In genomic region chr3:80770106-80771079, GRCh38 we compare ENCODE assay signal across 15 cellular contexts.
A peak's percentile ranks its signal among the peaks of the same experiment; 100 is the strongest.
DNase-seq lines count a peak whose midpoint lies in the region; ATAC-seq, FAIRE-seq and TF ChIP-seq lines count a peak whose summit lies in the region.
"Had no signal": no experiment of that assay in that cellular context is flagged by ENCODE, and none has a peak within 500 bp of the region (broad histone marks: within the 10 kb centered on the region; RNA-seq: fewer than 3 reads in every experiment).

No MANE protein-coding gene starts in this region.

- H3K4me3 Mint-ChIP-seq in endodermal cell, result peak overlapping the region; percentile 69
- peak overlapping the region; percentile 65 for H3K4me3 Mint-ChIP-seq in progenitor cell of endocrine pancreas (ENCODE audit: low read depth)
- no peak overlapping the region for H3K4me3 Mint-ChIP-seq in activated CD8-positive, alpha-beta memory T cell treated with anti-CD3 and anti-CD28 coated beads, Interleukin-2, amount 10 ng/mL, durations not matched to agents 7 days and 5 days

- H3K27ac Mint-ChIP-seq in endodermal cell (peak overlapping the region; percentile 23), progenitor cell of endocrine pancreas (no peak overlapping the region)
- H3K27ac Mint-ChIP-seq in activated CD8-positive, alpha-beta memory T cell treated with anti-CD3 and anti-CD28 coated beads, Interleukin-2, amount 10 ng/mL, durations not matched to agents 7 days and 5 days, result no peak overlapping the region

- peak; percentile 82 for DNase-seq in NCI-H748 (lab: John Stamatoyannopoulos, UW; ENCODE audit: unreplicated experiment)
- no peak for DNase-seq in endodermal cell
- DNase-seq in progenitor cell of endocrine pancreas (ENCODE audit: low spot score, unreplicated experiment), result no peak
- DNase-seq in activated effector memory CD4-positive, alpha-beta T cell treated with Interleukin-2 at 50 U/mL for 16 hours, result no peak
- no peak for DNase-seq in activated CD8-positive, alpha-beta memory T cell treated with anti-CD3 and anti-CD28 coated beads, Interleukin-2, amount 10 ng/mL, durations not matched to agents 7 days and 5 days
- DNase-seq in GM12891 (ENCODE audit: insufficient read length, low spot score), result no peak
- DNase-seq: activated CD4-positive, alpha-beta T cell treated with anti-CD3 and anti-CD28 coated beads, Interleukin-2, amount 50 U/mL, for 48 hours; amygdala; DMS153; nucleus accumbens; substantia nigra had no signal

- no peaks in the 10 kb centered on the region for H3K27me3 Mint-ChIP-seq in endodermal cell (ENCODE audit: insufficient read depth)
- H3K27me3 Mint-ChIP-seq in progenitor cell of endocrine pancreas, result no peaks in the 10 kb centered on the region
- no peaks in the 10 kb centered on the region for H3K27me3 Mint-ChIP-seq in activated CD8-positive, alpha-beta memory T cell treated with anti-CD3 and anti-CD28 coated beads, Interleukin-2, amount 10 ng/mL, durations not matched to agents 7 days and 5 days

- no peak overlapping the region for H3K27ac ChIP-seq in endodermal cell (ENCODE audit: low read depth, low read length)
- H3K27ac ChIP-seq: KMS-11, SK-N-MC had no signal

- CTCF ChIA-PET in activated CD8-positive, alpha-beta memory T cell treated with anti-CD3 and anti-CD28 coated beads, Interleukin-2, amount 10 ng/mL, durations not matched to agents 7 days and 5 days (lab: Charles Lee), result no interaction called here

- peak overlapping the region; percentile 85 for H3K4me3 ChIP-seq in endodermal cell (ENCODE audit: low read length)
- H3K4me3 ChIP-seq: SK-N-MC had no signal

- H3K4me1 Mint-ChIP-seq in endodermal cell (peaks cover 2% of the 10 kb centered on the region), progenitor cell of endocrine pancreas (ENCODE audit: low read depth) (peaks cover 1% of the 10 kb centered on the region)
- H3K4me1 Mint-ChIP-seq in activated CD8-positive, alpha-beta memory T cell treated with anti-CD3 and anti-CD28 coated beads, Interleukin-2, amount 10 ng/mL, durations not matched to agents 7 days and 5 days, result no peaks in the 10 kb centered on the region

- H3K4me1 ChIP-seq in endodermal cell (ENCODE audit: control insufficient read depth, insufficient read depth, low read length), result no peaks in the 10 kb centered on the region

- TF ChIP-seq CTCF in endodermal cell (conservative IDR thresholded peaks at IDR 0.05), result no peak
- no peak for TF ChIP-seq CTCF in progenitor cell of endocrine pancreas (IDR thresholded peaks at IDR 0.05; ENCODE audit: unreplicated experiment)

- no peak for FAIRE-seq in GM12891 (lab: Jason Lieb, UNC)
- FAIRE-seq: keratinocyte had no signal

- TF ChIP-seq POLR2A in GM12891 (IDR thresholded peaks at IDR 0.05; ENCODE audit: low read depth, low read length), result no peak

- H3K9ac ChIP-seq in endodermal cell (ENCODE audit: extremely low read depth, low read length, poor library complexity, severe bottlenecking), result no peak overlapping the region
- H3K9ac ChIP-seq: KMS-11 had no signal

- 53 to 75% methylated on average over 14 to 39 of the region's 61 CpGs for WGBS in endodermal cell (ENCODE audit: insufficient coverage in 1 of 2, insufficient read length in 1 of 2), 2 experiments

- H3K27me3 ChIP-seq in endodermal cell (ENCODE audit: control insufficient read depth, insufficient read depth, low read length, poor library complexity, severe bottlenecking), result no peaks in the 10 kb centered on the region

- H3K9me3 ChIP-seq in endodermal cell (ENCODE audit: control insufficient read depth, low read length), result no peaks in the 10 kb centered on the region

- H3K36me3 Mint-ChIP-seq in endodermal cell (ENCODE audit: low read depth), result no peaks in the 10 kb centered on the region
- no peaks in the 10 kb centered on the region for H3K36me3 Mint-ChIP-seq in progenitor cell of endocrine pancreas (ENCODE audit: insufficient read depth)
- no peaks in the 10 kb centered on the region for H3K36me3 Mint-ChIP-seq in activated CD8-positive, alpha-beta memory T cell treated with anti-CD3 and anti-CD28 coated beads, Interleukin-2, amount 10 ng/mL, durations not matched to agents 7 days and 5 days

- no peaks in the 10 kb centered on the region for H3K9me3 Mint-ChIP-seq in endodermal cell
- H3K9me3 Mint-ChIP-seq in progenitor cell of endocrine pancreas (ENCODE audit: low read depth), result peaks cover 3% of the 10 kb centered on the region
- H3K9me3 Mint-ChIP-seq in activated CD8-positive, alpha-beta memory T cell treated with anti-CD3 and anti-CD28 coated beads, Interleukin-2, amount 10 ng/mL, durations not matched to agents 7 days and 5 days (ENCODE audit: low read depth), result peaks cover 7% of the 10 kb centered on the region

- peak; percentile 50 for ATAC-seq in GM18870 (IDR thresholded peaks at IDR 0.05; ENCODE audit: unreplicated experiment)
- ATAC-seq in activated CD8-positive, alpha-beta memory T cell treated with anti-CD3 and anti-CD28 coated beads, Interleukin-2, amount 10 ng/mL, durations not matched to agents 7 days and 5 days, result no peak

- H3K36me3 ChIP-seq in endodermal cell (ENCODE audit: control insufficient read depth, insufficient read depth, low read length), result no peaks in the 10 kb centered on the region

TF ChIP-seq in GM12891, 5 proteins besides CTCF, POLR2A, EP300 and RAD21:
- no peak for TF ChIP-seq PAX5 (IDR thresholded peaks at IDR 0.05; ENCODE audit: insufficient read depth, low read length, severe bottlenecking)
- TF ChIP-seq POLR2AphosphoS5 (IDR thresholded peaks at IDR 0.05; ENCODE audit: low read depth, low read length), result no peak
- no peak for TF ChIP-seq SPI1 (IDR thresholded peaks at IDR 0.05; ENCODE audit: low read depth, low read length)
- no peak for TF ChIP-seq POU2F2 (IDR thresholded peaks at IDR 0.05; ENCODE audit: low read depth, low read length)
- TF ChIP-seq TAF1 (IDR thresholded peaks at IDR 0.05; ENCODE audit: low read depth, low read length), result no peak
TF ChIP-seq in GM12891: peak in this region for 0.
